In the genomic region with DNA sequence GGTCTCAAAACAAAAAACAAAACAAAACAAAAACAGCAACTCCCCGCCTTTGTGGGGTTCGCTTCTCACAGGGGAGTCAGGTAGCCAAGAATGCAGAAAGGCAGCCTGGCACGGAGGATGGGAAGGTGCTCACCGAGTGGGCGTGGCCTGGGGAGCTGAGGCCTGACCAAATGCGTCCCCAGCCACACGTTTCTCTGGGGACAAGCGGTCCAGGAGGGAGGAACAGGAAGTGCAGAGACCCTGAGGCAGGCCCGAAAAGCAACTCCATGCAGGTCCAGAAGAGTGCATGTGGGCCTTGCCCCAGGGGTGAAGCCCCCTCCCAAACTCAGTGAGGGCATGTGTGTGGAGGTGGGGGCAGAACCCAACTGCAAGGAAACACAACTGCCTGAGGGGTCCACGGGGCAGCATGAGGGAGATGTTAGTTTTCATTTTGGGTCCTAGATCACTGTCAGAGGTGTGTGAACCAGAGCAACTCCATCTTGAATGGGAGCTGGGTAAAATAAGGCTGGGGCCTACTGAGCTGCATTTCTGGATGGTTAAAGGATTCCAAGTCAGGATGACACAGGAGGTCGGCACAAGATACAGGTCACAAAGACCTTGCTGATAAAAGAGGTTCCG, we compare ENCODE assay signal across 22 cellular contexts. TPM values are rescaled to one million over a fixed set of nuclear protein-coding genes. Genes with fewer than 3 reads are reported as not detected.
DNase-seq lines count a peak whose midpoint lies in the region; ATAC-seq and TF ChIP-seq lines count a peak whose summit lies in the region.
"Had no signal": no experiment of that assay in that cellular context is flagged by ENCODE, and none has a peak within 500 bp of the region (broad histone marks: within the 10 kb centered on the region; RNA-seq: fewer than 3 reads in every experiment).

No MANE protein-coding gene starts in this region.

- H3K27me3 ChIP-seq in HUES6 (ENCODE audit: control insufficient read depth, insufficient read depth, low read length) (peaks cover 29% of the 10 kb centered on the region), dorsolateral prefrontal cortex (peaks cover 0 to 5% (median 0%) of the 10 kb centered on the region in 45 donors)

- H3K27ac ChIP-seq in HUES6 (ENCODE audit: low read depth, low read length) (peak overlapping the region; percentile 54; the same call in 1 of the 2 replicates), cingulate gyrus (ENCODE audit: low read depth, low read length) (peak overlapping the region; percentile 10), dorsolateral prefrontal cortex (peak overlapping the region in 10 of 59 donors; percentile 19 to 99 (median 44))
- H3K27ac ChIP-seq: cardiac muscle cell had no signal

- no peak for TF ChIP-seq CTCF in dorsolateral prefrontal cortex (IDR thresholded peaks at IDR 0.05 in 54 of 56, conservative IDR thresholded peaks at IDR 0.05 in 2 of 56; ENCODE audit: low read depth in 1 of 56, partially characterized antibody in 56 of 56)

- peak overlapping the region; percentile 46 for H3K9ac ChIP-seq in HUES6 (ENCODE audit: low read length)

- H3K36me3 ChIP-seq in HUES6 (ENCODE audit: control insufficient read depth, insufficient read depth, low read length): peaks cover 7% of the 10 kb centered on the region; the same call in 1 of the 2 replicates
- H3K36me3 ChIP-seq: cardiac muscle cell had no signal

- DNase-seq in activated CD4-positive, alpha-beta memory T cell treated with anti-CD3 and anti-CD28 coated beads for 36 hours: no peak
- DNase-seq in activated CD4-positive, alpha-beta memory T cell treated with anti-CD3 and anti-CD28 coated beads, Interleukin-2, amount 10 ng/mL, durations not matched to agents 7 days and 5 days: no peak
- DNase-seq in NCI-H524 treated with DMSO at 0.1 percent for 48 hours (lab: John Stamatoyannopoulos, UW) (no peak), iPS-NIHi11 (ENCODE audit: low spot score) (no peak), dorsolateral prefrontal cortex (no peak)
- DNase-seq: 8988T; activated effector memory CD4-positive, alpha-beta T cell treated with Interleukin-2 at 50 U/mL for 16 hours; amniotic stem cell; effector CD4-positive, alpha-beta T cell; esophagus squamous epithelium; NCI-H1930; stimulated activated CD4-positive, alpha-beta T cell treated with anti-CD3 and anti-CD28 coated beads, Interleukin-4, amount 100 ng/mL, for 24 hours; substantia nigra; T-helper 2 cell had no signal

- H3K4me3 ChIP-seq in HUES6 (ENCODE audit: low read depth, low read length) (no peak overlapping the region), dorsolateral prefrontal cortex (no peak overlapping the region)
- H3K4me3 ChIP-seq: cardiac muscle cell, esophagus squamous epithelium had no signal

- H3K4me1 ChIP-seq in HUES6 (ENCODE audit: control insufficient read depth, insufficient read depth, low read length): peaks cover 30% of the 10 kb centered on the region

- CTCF ChIA-PET in activated CD4-positive, alpha-beta memory T cell treated with anti-CD3 and anti-CD28 coated beads for 36 hours (lab: Charles Lee): interaction anchor here (1.1 to 3.1 kb wide), 4 partner anchors 11 to 46 kb away, joined by 3 to 10 read pairs (median 7); partner anchors contain the start of genes ABCA2 and NPDC1
- CTCF ChIA-PET in activated CD4-positive, alpha-beta memory T cell treated with anti-CD3 and anti-CD28 coated beads, Interleukin-2, amount 10 ng/mL, durations not matched to agents 7 days and 5 days (lab: Charles Lee): interaction anchor here (1.2 to 1.4 kb wide), 2 partner anchors 28 to 40 kb away, joined by 3 to 5 read pairs; no protein-coding TSS in a partner anchor

- no peak for ATAC-seq in stimulated activated memory B cell treated with anti-CD40 and anti-IgM and Interleukin-4, amounts not matched to agents 10 μg/mL and 1 μg/mL and 100 μg/mL, for 72 hours
- ATAC-seq: natural killer cell treated with Interleukin-12 subunit alpha and Interleukin-12 subunit beta and Interleukin-15 and Interleukin-18, amount 100 ng/mL, for 72 hours had no signal

- H3K4me1 Mint-ChIP-seq in activated CD4-positive, alpha-beta memory T cell treated with anti-CD3 and anti-CD28 coated beads for 36 hours (ENCODE audit: low read depth): peaks cover 4% of the 10 kb centered on the region
- peaks cover 27% of the 10 kb centered on the region for H3K4me1 Mint-ChIP-seq in activated CD4-positive, alpha-beta memory T cell treated with anti-CD3 and anti-CD28 coated beads, Interleukin-2, amount 10 ng/mL, durations not matched to agents 7 days and 5 days
- peaks cover 40% of the 10 kb centered on the region for H3K4me1 Mint-ChIP-seq in stimulated activated memory B cell treated with anti-CD40 and anti-IgM and Interleukin-4, amounts not matched to agents 10 μg/mL and 1 μg/mL and 100 μg/mL, for 72 hours

- H3K4me3 Mint-ChIP-seq in activated CD4-positive, alpha-beta memory T cell treated with anti-CD3 and anti-CD28 coated beads for 36 hours: no peak overlapping the region
- H3K4me3 Mint-ChIP-seq in activated CD4-positive, alpha-beta memory T cell treated with anti-CD3 and anti-CD28 coated beads, Interleukin-2, amount 10 ng/mL, durations not matched to agents 7 days and 5 days: no peak overlapping the region
- peak overlapping the region; percentile 1 for H3K4me3 Mint-ChIP-seq in stimulated activated memory B cell treated with anti-CD40 and anti-IgM and Interleukin-4, amounts not matched to agents 10 μg/mL and 1 μg/mL and 100 μg/mL, for 72 hours
- H3K4me3 Mint-ChIP-seq: natural killer cell treated with Interleukin-12 subunit alpha and Interleukin-12 subunit beta and Interleukin-15 and Interleukin-18, amount 100 ng/mL, for 72 hours had no signal

- H3K9me3 ChIP-seq in HUES6 (ENCODE audit: control insufficient read depth, insufficient read depth, low read depth, low read length): no peaks in the 10 kb centered on the region
- H3K9me3 ChIP-seq: esophagus squamous epithelium had no signal

- H3K27me3 Mint-ChIP-seq in activated CD4-positive, alpha-beta memory T cell treated with anti-CD3 and anti-CD28 coated beads for 36 hours: no peaks in the 10 kb centered on the region
- no peaks in the 10 kb centered on the region for H3K27me3 Mint-ChIP-seq in activated CD4-positive, alpha-beta memory T cell treated with anti-CD3 and anti-CD28 coated beads, Interleukin-2, amount 10 ng/mL, durations not matched to agents 7 days and 5 days
- H3K27me3 Mint-ChIP-seq in stimulated activated memory B cell treated with anti-CD40 and anti-IgM and Interleukin-4, amounts not matched to agents 10 μg/mL and 1 μg/mL and 100 μg/mL, for 72 hours: no peaks in the 10 kb centered on the region
- H3K27me3 Mint-ChIP-seq: natural killer cell treated with Interleukin-12 subunit alpha and Interleukin-12 subunit beta and Interleukin-15 and Interleukin-18, amount 100 ng/mL, for 72 hours had no signal

- H3K9me3 Mint-ChIP-seq in activated CD4-positive, alpha-beta memory T cell treated with anti-CD3 and anti-CD28 coated beads for 36 hours: no peaks in the 10 kb centered on the region
- H3K9me3 Mint-ChIP-seq in activated CD4-positive, alpha-beta memory T cell treated with anti-CD3 and anti-CD28 coated beads, Interleukin-2, amount 10 ng/mL, durations not matched to agents 7 days and 5 days: no peaks in the 10 kb centered on the region
- H3K9me3 Mint-ChIP-seq in stimulated activated memory B cell treated with anti-CD40 and anti-IgM and Interleukin-4, amounts not matched to agents 10 μg/mL and 1 μg/mL and 100 μg/mL, for 72 hours: no peaks in the 10 kb centered on the region
- H3K9me3 Mint-ChIP-seq: natural killer cell treated with Interleukin-12 subunit alpha and Interleukin-12 subunit beta and Interleukin-15 and Interleukin-18, amount 100 ng/mL, for 72 hours had no signal

- peak overlapping the region; percentile 9 for H3K27ac Mint-ChIP-seq in activated CD4-positive, alpha-beta memory T cell treated with anti-CD3 and anti-CD28 coated beads for 36 hours
- no peak overlapping the region for H3K27ac Mint-ChIP-seq in activated CD4-positive, alpha-beta memory T cell treated with anti-CD3 and anti-CD28 coated beads, Interleukin-2, amount 10 ng/mL, durations not matched to agents 7 days and 5 days
- peak overlapping the region; percentile 35 for H3K27ac Mint-ChIP-seq in stimulated activated memory B cell treated with anti-CD40 and anti-IgM and Interleukin-4, amounts not matched to agents 10 μg/mL and 1 μg/mL and 100 μg/mL, for 72 hours
- H3K27ac Mint-ChIP-seq: progenitor cell of endocrine pancreas had no signal

- intact Hi-C loops in activated CD4-positive, alpha-beta memory T cell treated with anti-CD3 and anti-CD28 coated beads for 36 hours (cut with micrococcal nuclease): loop anchor here (5.0 kb wide), 1 partner anchor 527 kb away; the partner anchor contains the start of gene NOTCH1
- intact Hi-C loops in dorsolateral prefrontal cortex (cut with DNase I): no loop called here

- POLR2A ChIA-PET in activated CD4-positive, alpha-beta memory T cell treated with anti-CD3 and anti-CD28 coated beads for 36 hours (lab: Charles Lee): no interaction called here
- POLR2A ChIA-PET in activated CD4-positive, alpha-beta memory T cell treated with anti-CD3 and anti-CD28 coated beads, Interleukin-2, amount 10 ng/mL, durations not matched to agents 7 days and 5 days (lab: Charles Lee): interaction anchor here (1.7 kb wide), 1 partner anchor 166 kb away, joined by 3 read pairs; the partner anchor contains the start of gene TUBB4B

- no peaks in the 10 kb centered on the region for H3K36me3 Mint-ChIP-seq in activated CD4-positive, alpha-beta memory T cell treated with anti-CD3 and anti-CD28 coated beads for 36 hours
- H3K36me3 Mint-ChIP-seq in activated CD4-positive, alpha-beta memory T cell treated with anti-CD3 and anti-CD28 coated beads, Interleukin-2, amount 10 ng/mL, durations not matched to agents 7 days and 5 days (ENCODE audit: low read depth): peaks cover 2% of the 10 kb centered on the region
- peaks cover 2% of the 10 kb centered on the region for H3K36me3 Mint-ChIP-seq in stimulated activated memory B cell treated with anti-CD40 and anti-IgM and Interleukin-4, amounts not matched to agents 10 μg/mL and 1 μg/mL and 100 μg/mL, for 72 hours
- H3K36me3 Mint-ChIP-seq: natural killer cell treated with Interleukin-12 subunit alpha and Interleukin-12 subunit beta and Interleukin-15 and Interleukin-18, amount 100 ng/mL, for 72 hours had no signal

RNA-seq across cellular contexts. Expression of gene UAP1L1, which starts 2.6 kb away (rescaled TPM):
- total RNA-seq in activated CD4-positive, alpha-beta memory T cell treated with anti-CD3 and anti-CD28 coated beads for 36 hours: 1 to 10 TPM; 6.7 to 7.7 TPM
- total RNA-seq in activated CD4-positive, alpha-beta memory T cell treated with anti-CD3 and anti-CD28 coated beads, Interleukin-2, amount 10 ng/mL, durations not matched to agents 7 days and 5 days: 10 to 100 TPM; 20.2 to 21.9 TPM
- total RNA-seq in dorsolateral prefrontal cortex: 10 to 100 TPM in 118 of 120 experiments, 1 to 10 TPM in 2; 8.3 to 48.0 (median 20.2) TPM

RNA-seq across cellular contexts. Expression of gene SAPCD2, which starts 4.4 kb away (rescaled TPM):
- total RNA-seq in activated CD4-positive, alpha-beta memory T cell treated with anti-CD3 and anti-CD28 coated beads for 36 hours: 1 to 10 TPM; 6.4 to 6.6 TPM
- 10 to 100 TPM; 26.8 to 27.0 TPM for total RNA-seq in activated CD4-positive, alpha-beta memory T cell treated with anti-CD3 and anti-CD28 coated beads, Interleukin-2, amount 10 ng/mL, durations not matched to agents 7 days and 5 days
- 10 to 100 TPM in 1 of 120 experiments, 1 to 10 TPM in 119; 1.7 to 11.5 (median 5.4) TPM for total RNA-seq in dorsolateral prefrontal cortex

RNA-seq across cellular contexts. Expression of gene MAN1B1, which starts 12.0 kb away (rescaled TPM):
- 10 to 100 TPM; 32.9 to 33.1 TPM for total RNA-seq in activated CD4-positive, alpha-beta memory T cell treated with anti-CD3 and anti-CD28 coated beads for 36 hours
- 10 to 100 TPM; 51.4 to 51.9 TPM for total RNA-seq in activated CD4-positive, alpha-beta memory T cell treated with anti-CD3 and anti-CD28 coated beads, Interleukin-2, amount 10 ng/mL, durations not matched to agents 7 days and 5 days
- total RNA-seq in dorsolateral prefrontal cortex: 10 to 100 TPM; 37.7 to 75.2 (median 55.6) TPM

RNA-seq across cellular contexts. Expression of gene ENTPD2, which starts 20.9 kb away (rescaled TPM):
- not detected for total RNA-seq in activated CD4-positive, alpha-beta memory T cell treated with anti-CD3 and anti-CD28 coated beads for 36 hours
- total RNA-seq in activated CD4-positive, alpha-beta memory T cell treated with anti-CD3 and anti-CD28 coated beads, Interleukin-2, amount 10 ng/mL, durations not matched to agents 7 days and 5 days: under 1 TPM; 0.15 to 0.40 TPM
- total RNA-seq in dorsolateral prefrontal cortex: 10 to 100 TPM in 105 of 120 experiments, 1 to 10 TPM in 15; 4.7 to 47.5 (median 15.7) TPM
- total RNA-seq: cardiac muscle cell; mesenteric fat pad; natural killer cell treated with Interleukin-12 subunit alpha and Interleukin-12 subunit beta and Interleukin-15 and Interleukin-18, amount 100 ng/mL, for 72 hours; NCI-H460 had no signal

RNA-seq across cellular contexts. Expression of gene NPDC1, which starts 28.8 kb away (rescaled TPM):
- total RNA-seq in activated CD4-positive, alpha-beta memory T cell treated with anti-CD3 and anti-CD28 coated beads for 36 hours: 10 to 100 TPM; 36.0 to 42.6 TPM
- 10 to 100 TPM; 82.8 to 89.2 TPM for total RNA-seq in activated CD4-positive, alpha-beta memory T cell treated with anti-CD3 and anti-CD28 coated beads, Interleukin-2, amount 10 ng/mL, durations not matched to agents 7 days and 5 days
- 100 to 1,000 TPM; 142 to 297 (median 214) TPM for total RNA-seq in dorsolateral prefrontal cortex
